Comparison of ENCODE assay signal across 8 cellular contexts in genomic region chr5:64811050-64811640, GRCh38. TPM values are rescaled to one million over a fixed set of nuclear protein-coding genes. Genes with fewer than 3 reads are reported as not detected.
DNase-seq lines count a peak whose midpoint lies in the region; ATAC-seq, FAIRE-seq and TF ChIP-seq lines count a peak whose summit lies in the region.

No MANE protein-coding gene starts in this region.

- CTCF ChIA-PET in PC-3 (lab: Charles Lee) = interaction anchor here (0.5 to 1.2 kb wide), 3 partner anchors 129 to 672 kb away, joined by 3 to 8 read pairs (median 5); no protein-coding TSS in a partner anchor

- BruUV-seq in PC-3 (replicated peaks; lab: Mats Ljungman, UMichigan) = no TSS peak

- no peaks in the 10 kb centered on the region for H3K79me2 ChIP-seq in PC-3 (ENCODE audit: low read length)

- H3K9ac ChIP-seq in PC-3 (ENCODE audit: low read length) = no peak overlapping the region

- H4K20me1 ChIP-seq in PC-3 (ENCODE audit: low read length) = no peaks in the 10 kb centered on the region

- peaks cover 13% of the 10 kb centered on the region for H3K36me3 Mint-ChIP-seq in memory B cell

- H3K4me3 ChIP-seq in PC-3 (ENCODE audit: low read length) (no peak overlapping the region), dorsolateral prefrontal cortex (no peak overlapping the region)

- no peak overlapping the region for H3K27ac Mint-ChIP-seq in memory B cell

- H3K4me2 ChIP-seq in PC-3 (ENCODE audit: low read length) = no peak overlapping the region

- TF ChIP-seq CTCF in PC-3 (conservative IDR thresholded peaks at IDR 0.05; ENCODE audit: low read depth, low read length) = peak; percentile 75
- peak; percentile 59 to 93 (median 73) for TF ChIP-seq CTCF in dorsolateral prefrontal cortex (IDR thresholded peaks at IDR 0.05 in 54 of 56, conservative IDR thresholded peaks at IDR 0.05 in 2 of 56; ENCODE audit: low read depth in 1 of 56, partially characterized antibody in 56 of 56)

- DNase-seq in GM04504 (ENCODE audit: low read depth) = peak; percentile 17
- peak; percentile 48 for DNase-seq in PC-3
- no peak for DNase-seq in dorsolateral prefrontal cortex
- peak in 1 of 2 donors; percentile 14 for DNase-seq in memory B cell (ENCODE audit: low spot score in 2 of 2)
- no peak for DNase-seq in stimulated activated CD4-positive, alpha-beta T cell treated with anti-CD3 and anti-CD28 coated beads, Interleukin-4, amount 100 ng/mL, for 1 hour
- no peak for DNase-seq in cortex of kidney (lab: John Stamatoyannopoulos, UW)

- H3K9me3 ChIP-seq in PC-3 (ENCODE audit: low read length) = no peaks in the 10 kb centered on the region

- intact Hi-C loops in PC-3 (cut with micrococcal nuclease) = loop anchor here (2.0 to 10.0 kb wide), 5 partner anchors 148 to 541 kb away; no protein-coding TSS in a partner anchor
- intact Hi-C loops in dorsolateral prefrontal cortex (cut with DNase I) = loop anchor here in 1 of 2 donors (1.0 to 10.0 kb wide), 2 partner anchors 294 to 672 kb away; no protein-coding TSS in a partner anchor

- no peaks in the 10 kb centered on the region for H3K4me1 ChIP-seq in PC-3 (ENCODE audit: insufficient read depth, low read length)

- no peaks in the 10 kb centered on the region for H3K4me1 Mint-ChIP-seq in memory B cell

- no peak overlapping the region for H2AFZ ChIP-seq in PC-3 (ENCODE audit: low read length)

- FAIRE-seq in A204.1 (lab: Jason Lieb, UNC) = peak; percentile 96

- no peaks in the 10 kb centered on the region for H3K9me3 Mint-ChIP-seq in memory B cell

- no peaks in the 10 kb centered on the region for H3F3A ChIP-seq in PC-3 (ENCODE audit: low read length, unreplicated experiment)

- H3K9me2 ChIP-seq in PC-3 (replicated peaks; ENCODE audit: low read length) = no peaks in the 10 kb centered on the region

- POLR2A ChIA-PET in PC-3 (lab: Charles Lee; ENCODE audit: unreplicated experiment) = no interaction called here

- H3K4me3 Mint-ChIP-seq in memory B cell = no peak overlapping the region

- no peaks in the 10 kb centered on the region for H3K27me3 Mint-ChIP-seq in memory B cell

- H3K27ac ChIP-seq in PC-3 (ENCODE audit: low read length) (no peak overlapping the region), dorsolateral prefrontal cortex (no peak overlapping the region)

- H3K36me3 ChIP-seq in PC-3 (ENCODE audit: low read depth, low read length) = no peaks in the 10 kb centered on the region; the same call in 1 of the 2 replicates

- ATAC-seq in HG03469 (IDR thresholded peaks at IDR 0.05; ENCODE audit: unreplicated experiment) = peak; percentile 39
- ATAC-seq in PC-3 = peak; percentile 53
- peak; percentile 51 for ATAC-seq in memory B cell (ENCODE audit: low read depth)

- H3K27me3 ChIP-seq in PC-3 (ENCODE audit: low read length) = no peaks in the 10 kb centered on the region
- no peaks in the 10 kb centered on the region for H3K27me3 ChIP-seq in dorsolateral prefrontal cortex

RNA-seq across cellular contexts. Expression of gene CWC27, which starts 42.4 kb away (rescaled TPM):
- total RNA-seq in PC-3 (2014; rRNA removed) = 12.6 and 14.7 TPM in 2 replicates
- 10 to 100 TPM; 20.1 to 36.7 (median 27.0) TPM for total RNA-seq in dorsolateral prefrontal cortex

RNA-seq across cellular contexts. Expression of gene SREK1IP1, which starts 42.7 kb away (rescaled TPM):
- total RNA-seq in PC-3 (2014; rRNA removed) (3.0 and 6.4 TPM in 2 replicates), dorsolateral prefrontal cortex (10 to 100 TPM in 109 of 120 experiments, 1 to 10 TPM in 11; 8.4 to 22.4 (median 14.4) TPM)

Comparison
In these comparisons a context has a peak if more than half of its experiments do, and no peak if none do; other contexts are left out.
1. DNase-seq: peak in GM04504 (single experiment) and PC-3 (single experiment); none in dorsolateral prefrontal cortex (0 of 10), stimulated activated CD4-positive, alpha-beta T cell treated with anti-CD3 and anti-CD28 coated beads, Interleukin-4, amount 100 ng/mL, for 1 hour (single experiment) and cortex of kidney (single experiment).
2. Peak in every context shown above with its lines, with median percentiles within 50 percentile points of each other: ATAC-seq.